8 cellular contexts compared by ENCODE assay signal in genomic region chr6:33633084-33633461, GRCh38. TPM values are rescaled to one million over a fixed set of nuclear protein-coding genes. Genes with fewer than 3 reads are reported as not detected.
DNase-seq lines count a peak whose midpoint lies in the region; ATAC-seq, FAIRE-seq and TF ChIP-seq lines count a peak whose summit lies in the region.

No MANE protein-coding gene starts in this region.

- ATAC-seq in GM19463 (IDR thresholded peaks at IDR 0.05; ENCODE audit: unreplicated experiment): no peak

- FAIRE-seq in keratinocyte (lab: Jason Lieb, UNC): no peak

- H3K27me3 ChIP-seq in keratinocyte (ENCODE audit: control insufficient read depth, extremely low read depth, insufficient read depth, low read length) (no peaks in the 10 kb centered on the region), thymus (ENCODE audit: control insufficient read depth, insufficient read depth) (no peaks in the 10 kb centered on the region)

- H3K36me3 ChIP-seq in keratinocyte (ENCODE audit: control insufficient read depth in 2 of 2, extremely low read depth in 1 of 2, insufficient read depth in 2 of 2, low read length in 2 of 2) (peaks cover 12 to 22% of the 10 kb centered on the region in 2 experiments), thymus (ENCODE audit: control insufficient read depth, insufficient read depth) (peaks cover 3% of the 10 kb centered on the region)

- H3K27ac ChIP-seq in keratinocyte (ENCODE audit: control insufficient read depth, insufficient read depth, low read length) (peak overlapping the region; percentile 49), thymus (ENCODE audit: low read depth) (peak overlapping the region; percentile 38)

- peak overlapping the region; percentile 8 to 52 (median 49) for H3K4me3 ChIP-seq in keratinocyte (ENCODE audit: control insufficient read depth in 2 of 3, extremely low read depth in 1 of 3, insufficient read depth in 2 of 3, low read depth in 1 of 3, low read length in 3 of 3)
- peak overlapping the region; percentile 57 for H3K4me3 ChIP-seq in thymus (ENCODE audit: low read length)

- peaks cover 65% of the 10 kb centered on the region for H3K4me1 Mint-ChIP-seq in activated T-cell treated with anti-CD3 and anti-CD28 coated beads, Interleukin-2, amount 50 U/mL, for 24 hours (ENCODE audit: low read depth)
- peaks cover 44% of the 10 kb centered on the region for H3K4me1 Mint-ChIP-seq in activated T-helper 2 cell treated with anti-CD3 and anti-CD28 coated beads, Interferon-gamma antibody, Interleukin-2, Interleukin-4, amounts not matched to agents 10 μg/mL and 5 μg/mL and 100 μg/mL, durations not matched to agents 14 hours and 24 hours and 36 hours (ENCODE audit: low read depth)

- peak overlapping the region; percentile 44 for H3K9ac ChIP-seq in keratinocyte (ENCODE audit: control insufficient read depth, extremely low read depth, insufficient read depth, low read length)

- no peaks in the 10 kb centered on the region for H3K9me1 ChIP-seq in keratinocyte (ENCODE audit: control insufficient read depth, extremely low read depth, insufficient read depth, low read length)

- DNase-seq in activated T-cell treated with anti-CD3 and anti-CD28 coated beads, Interleukin-2, amount 50 U/mL, for 24 hours: no peak
- DNase-seq in activated T-cell treated with anti-CD3 and anti-CD28 coated beads for 4 hours (no peak), keratinocyte (ENCODE audit: low read depth, low spot score) (no peak), GDM1 (lab: John Stamatoyannopoulos, UW) (no peak), COR-L47 (lab: John Stamatoyannopoulos, UW) (no peak)
- DNase-seq in activated T-helper 2 cell treated with anti-CD3 and anti-CD28 coated beads, Interferon-gamma antibody, Interleukin-2, Interleukin-4, amounts not matched to agents 10 μg/mL and 5 μg/mL and 100 μg/mL, durations not matched to agents 14 hours and 24 hours and 36 hours (ENCODE audit: low spot score): no peak

- H4K20me1 ChIP-seq in keratinocyte (ENCODE audit: control insufficient read depth, extremely low read depth, insufficient read depth, low read length): peaks cover 31% of the 10 kb centered on the region

- H3K4me1 ChIP-seq in keratinocyte (ENCODE audit: control insufficient read depth, extremely low read depth, insufficient read depth, low read length) (peaks cover 44% of the 10 kb centered on the region), thymus (ENCODE audit: control insufficient read depth, insufficient read depth, low read length) (peaks cover 8% of the 10 kb centered on the region)

- H3K27ac Mint-ChIP-seq in activated T-cell treated with anti-CD3 and anti-CD28 coated beads, Interleukin-2, amount 50 U/mL, for 24 hours: peak overlapping the region; percentile 63
- H3K27ac Mint-ChIP-seq in activated T-helper 2 cell treated with anti-CD3 and anti-CD28 coated beads, Interferon-gamma antibody, Interleukin-2, Interleukin-4, amounts not matched to agents 10 μg/mL and 5 μg/mL and 100 μg/mL, durations not matched to agents 14 hours and 24 hours and 36 hours: peak overlapping the region; percentile 64

- H3K36me3 Mint-ChIP-seq in activated T-cell treated with anti-CD3 and anti-CD28 coated beads, Interleukin-2, amount 50 U/mL, for 24 hours (ENCODE audit: low read depth): peaks cover 51% of the 10 kb centered on the region
- H3K36me3 Mint-ChIP-seq in activated T-helper 2 cell treated with anti-CD3 and anti-CD28 coated beads, Interferon-gamma antibody, Interleukin-2, Interleukin-4, amounts not matched to agents 10 μg/mL and 5 μg/mL and 100 μg/mL, durations not matched to agents 14 hours and 24 hours and 36 hours (ENCODE audit: low read depth): peaks cover 16% of the 10 kb centered on the region

- peaks cover 86% of the 10 kb centered on the region for H3K79me2 ChIP-seq in keratinocyte (ENCODE audit: control insufficient read depth, insufficient read depth, low read length)

- H3K4me2 ChIP-seq in keratinocyte (ENCODE audit: control insufficient read depth, extremely low read depth, insufficient read depth, low read depth, low read length): peak overlapping the region; percentile 76

- no peak for TF ChIP-seq CTCF in keratinocyte (optimal IDR thresholded peaks at IDR 0.05 in 1 of 3, IDR thresholded peaks at IDR 0.05 in 1 of 3, conservative IDR thresholded peaks at IDR 0.05 in 1 of 3; ENCODE audit: extremely low read depth in 1 of 3, insufficient read depth in 2 of 3, low read length in 3 of 3)

- no peak overlapping the region for H2AFZ ChIP-seq in keratinocyte (ENCODE audit: control insufficient read depth, low read length)

- H3K4me3 Mint-ChIP-seq in activated T-cell treated with anti-CD3 and anti-CD28 coated beads, Interleukin-2, amount 50 U/mL, for 24 hours: peak overlapping the region; percentile 61
- H3K4me3 Mint-ChIP-seq in activated T-helper 2 cell treated with anti-CD3 and anti-CD28 coated beads, Interferon-gamma antibody, Interleukin-2, Interleukin-4, amounts not matched to agents 10 μg/mL and 5 μg/mL and 100 μg/mL, durations not matched to agents 14 hours and 24 hours and 36 hours (ENCODE audit: low read depth): peak overlapping the region; percentile 65

- WGBS in thymus: 44% methylated on average over 21 of the region's 21 CpGs

- no peaks in the 10 kb centered on the region for H3K27me3 Mint-ChIP-seq in activated T-cell treated with anti-CD3 and anti-CD28 coated beads, Interleukin-2, amount 50 U/mL, for 24 hours
- H3K27me3 Mint-ChIP-seq in activated T-helper 2 cell treated with anti-CD3 and anti-CD28 coated beads, Interferon-gamma antibody, Interleukin-2, Interleukin-4, amounts not matched to agents 10 μg/mL and 5 μg/mL and 100 μg/mL, durations not matched to agents 14 hours and 24 hours and 36 hours (ENCODE audit: low read depth): no peaks in the 10 kb centered on the region

- dilution Hi-C loops in keratinocyte (cut with MboI; ENCODE audit: extremely low pct_ligation_motif_present, low sequenced_read_pairs): no loop called here

- H3K9me3 ChIP-seq in keratinocyte (ENCODE audit: control insufficient read depth, low read depth, low read length): no peaks in the 10 kb centered on the region
- H3K9me3 ChIP-seq in thymus (ENCODE audit: control insufficient read depth): no peaks in the 10 kb centered on the region

- no peaks in the 10 kb centered on the region for H3K9me3 Mint-ChIP-seq in activated T-cell treated with anti-CD3 and anti-CD28 coated beads, Interleukin-2, amount 50 U/mL, for 24 hours
- H3K9me3 Mint-ChIP-seq in activated T-helper 2 cell treated with anti-CD3 and anti-CD28 coated beads, Interferon-gamma antibody, Interleukin-2, Interleukin-4, amounts not matched to agents 10 μg/mL and 5 μg/mL and 100 μg/mL, durations not matched to agents 14 hours and 24 hours and 36 hours: no peaks in the 10 kb centered on the region

- intact Hi-C loops in activated T-helper 2 cell treated with anti-CD3 and anti-CD28 coated beads, Interferon-gamma antibody, Interleukin-2, Interleukin-4, amounts not matched to agents 10 μg/mL and 5 μg/mL and 100 μg/mL, durations not matched to agents 14 hours and 24 hours and 36 hours (cut with micrococcal nuclease): loop anchor here (5.0 kb wide), 1 partner anchor 59 kb away; no protein-coding TSS in a partner anchor

RNA-seq across cellular contexts. Expression of gene ITPR3, which starts 12.0 kb away (rescaled TPM):
- 40.7 and 41.7 TPM in 2 replicates for total RNA-seq in activated T-helper 2 cell treated with anti-CD3 and anti-CD28 coated beads, Interferon-gamma antibody, Interleukin-2, Interleukin-4, amounts not matched to agents 10 μg/mL and 5 μg/mL and 100 μg/mL, durations not matched to agents 14 hours and 24 hours and 36 hours
- polyA plus RNA-seq in keratinocyte: 43.3 to 78.0 TPM (median 45.0 TPM) in 3 replicates
- 43.1 TPM for polyA plus RNA-seq in keratinocyte (2011; ENCODE audit: low read depth)
- polyA plus RNA-seq in keratinocyte (2011; cell fraction: cytosol; rRNA removed): 39.3 and 57.7 TPM in 2 replicates
- polyA plus RNA-seq in keratinocyte (2011; cell fraction: nucleus; rRNA removed): 283 and 333 TPM in 2 replicates
- polyA plus RNA-seq in keratinocyte (2012; ENCODE audit: low replicate concordance): 49.7 and 77.8 TPM in 2 replicates
- 101 to 338 TPM (median 132 TPM) in 3 replicates for polyA minus RNA-seq in keratinocyte
- 94.4 TPM for polyA minus RNA-seq in keratinocyte (2011; cell fraction: cytosol; rRNA and poly(A)+ RNA removed)
- 224 and 276 TPM in 2 replicates for polyA minus RNA-seq in keratinocyte (2011; cell fraction: nucleus; rRNA and poly(A)+ RNA removed)
- 19.5 TPM for polyA plus RNA-seq in thymus

RNA-seq across cellular contexts. Expression of gene BAK1, which starts 53.0 kb away (rescaled TPM):
- 53.2 and 53.4 TPM in 2 replicates for total RNA-seq in activated T-helper 2 cell treated with anti-CD3 and anti-CD28 coated beads, Interferon-gamma antibody, Interleukin-2, Interleukin-4, amounts not matched to agents 10 μg/mL and 5 μg/mL and 100 μg/mL, durations not matched to agents 14 hours and 24 hours and 36 hours
- polyA plus RNA-seq in keratinocyte (61.1 to 93.0 TPM (median 71.1 TPM) in 3 replicates), thymus (25.6 TPM)
- polyA plus RNA-seq in keratinocyte (2011; ENCODE audit: low read depth): 5.8 TPM
- 62.2 and 89.3 TPM in 2 replicates for polyA plus RNA-seq in keratinocyte (2011; cell fraction: cytosol; rRNA removed)
- 43.7 and 54.2 TPM in 2 replicates for polyA plus RNA-seq in keratinocyte (2011; cell fraction: nucleus; rRNA removed)
- polyA plus RNA-seq in keratinocyte (2012; ENCODE audit: low replicate concordance): 37.3 and 78.3 TPM in 2 replicates
- polyA minus RNA-seq in keratinocyte: 77.2 to 120 TPM (median 120 TPM) in 3 replicates
- polyA minus RNA-seq in keratinocyte (2011; cell fraction: cytosol; rRNA and poly(A)+ RNA removed): 138 TPM
- 39.0 and 43.5 TPM in 2 replicates for polyA minus RNA-seq in keratinocyte (2011; cell fraction: nucleus; rRNA and poly(A)+ RNA removed)
